8 cellular contexts compared by ENCODE assay signal in the genomic region with DNA sequence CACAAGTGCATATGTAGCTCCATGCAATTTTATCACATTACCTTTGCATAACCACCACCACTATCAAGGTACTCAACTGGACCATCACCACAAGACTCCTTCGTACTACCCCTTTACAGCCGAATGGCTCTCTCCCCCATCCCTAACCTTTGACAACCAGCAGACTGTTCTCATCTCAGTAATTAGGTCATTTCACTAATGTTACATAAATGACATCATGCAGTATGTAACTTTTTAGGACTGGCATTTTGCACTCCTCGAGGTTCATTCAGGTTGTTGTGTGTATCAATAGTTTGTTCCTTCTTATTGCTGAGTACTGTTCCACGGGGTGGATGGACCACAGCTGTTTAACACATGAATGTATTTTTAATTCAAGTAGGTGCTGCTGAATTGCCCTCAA.
"Had no signal": no experiment of that assay in that cellular context is flagged by ENCODE, and none has a peak within 500 bp of the region (broad histone marks: within the 10 kb centered on the region; RNA-seq: fewer than 3 reads in every experiment).

No MANE protein-coding gene starts in this region.

- H3K4me3 ChIP-seq: GM12878 had no signal

- ATAC-seq: GM12878 had no signal

- DNase-seq: GDM1, GF-D8 had no signal

- FAIRE-seq: G401.6, GM12878, GM12891, GM12892, GM18507, GM19239 had no signal
